ENCODE assay signal across 1 cellular context in genomic region chr6:41716516-41717446, GRCh38.
A peak's percentile ranks its signal among the peaks of the same experiment; 100 is the strongest.
TF ChIP-seq lines count a peak whose summit lies in the region.

No MANE protein-coding gene starts in this region.

TF ChIP-seq in GM12878, 131 proteins besides CTCF, POLR2A, EP300 and RAD21:
- peak; percentile 32; the same call in 1 of the 2 replicates for TF ChIP-seq YY1 (IDR thresholded peaks at IDR 0.05; ENCODE audit: low read depth, low read length)
- TF ChIP-seq ZNF687 (IDR thresholded peaks at IDR 0.05), result peak; percentile 54; the same call in 1 of the 2 replicates
- TF ChIP-seq TCF12 (IDR thresholded peaks at IDR 0.05; ENCODE audit: low read depth, low read length), result no peak
- TF ChIP-seq JUND (IDR thresholded peaks at IDR 0.05; ENCODE audit: low read depth, low read length), result no peak
- TF ChIP-seq TCF7 (IDR thresholded peaks at IDR 0.05; ENCODE audit: borderline replicate concordance), result no peak
- no peak for TF ChIP-seq MAX (IDR thresholded peaks at IDR 0.05; ENCODE audit: low read depth, low read length)
- TF ChIP-seq BMI1 (IDR thresholded peaks at IDR 0.05; ENCODE audit: borderline replicate concordance), result no peak
- TF ChIP-seq CHD2 (IDR thresholded peaks at IDR 0.05; ENCODE audit: borderline replicate concordance, low read depth, low read length), result no peak
- TF ChIP-seq LARP7 (IDR thresholded peaks at IDR 0.05), result peak; percentile 36; the same call in 1 of the 2 replicates
- 0 out of 2 replicates have a peak, but pooled peaks have one; percentile 16 for TF ChIP-seq RELB (IDR thresholded peaks at IDR 0.05; ENCODE audit: low read depth)
- TF ChIP-seq BCL3 (IDR thresholded peaks at IDR 0.05; ENCODE audit: borderline replicate concordance, insufficient read depth, low read depth, low read length, poor library complexity, severe bottlenecking), result no peak
- no peak for TF ChIP-seq POLR2AphosphoS5 (IDR thresholded peaks at IDR 0.05; ENCODE audit: low read length)
- TF ChIP-seq ZBTB4 (CRISPR knock-in tag; IDR thresholded peaks at IDR 0.05), result no peak
- no peak for TF ChIP-seq ASH2L (IDR thresholded peaks at IDR 0.05; ENCODE audit: borderline replicate concordance, low read depth)
- no peak for TF ChIP-seq SIN3A (IDR thresholded peaks at IDR 0.05; ENCODE audit: low read depth, low read length)
- TF ChIP-seq MEF2B (IDR thresholded peaks at IDR 0.05; ENCODE audit: partially characterized antibody, poor library complexity, severe bottlenecking), result no peak
- peak; percentile 34; the same call in 1 of the 2 replicates for TF ChIP-seq TBL1XR1 (IDR thresholded peaks at IDR 0.05; ENCODE audit: low read depth, low read length)
- TF ChIP-seq SPI1 (IDR thresholded peaks at IDR 0.05; ENCODE audit: borderline replicate concordance, insufficient read depth, low read depth, low read length), result peak; percentile 47; the same call in 1 of the 2 replicates
- no peak for TF ChIP-seq ZBTB11 (CRISPR knock-in tag; IDR thresholded peaks at IDR 0.05)
- 0 out of 2 replicates have a peak, but pooled peaks have one; percentile 9 for TF ChIP-seq TCF3 (IDR thresholded peaks at IDR 0.05; ENCODE audit: borderline replicate concordance, insufficient read depth, low read depth, low read length)
